In genomic region chr4:187578103-187578502, GRCh38 we compare ENCODE assay signal across 22 cellular contexts.
"Had no signal": no experiment of that assay in that cellular context is flagged by ENCODE, and none has a peak within 500 bp of the region (broad histone marks: within the 10 kb centered on the region; RNA-seq: fewer than 3 reads in every experiment).

No MANE protein-coding gene starts in this region.

- H3K27ac ChIP-seq: colonic mucosa, esophagus squamous epithelium, parathyroid adenoma, right lobe of liver, suprapubic skin had no signal

- H3K27me3 ChIP-seq: colonic mucosa, esophagus squamous epithelium, right lobe of liver, suprapubic skin had no signal

- H3K9me3 ChIP-seq: colonic mucosa, esophagus squamous epithelium, right lobe of liver, suprapubic skin had no signal

- H3K4me2 ChIP-seq: smooth muscle cell had no signal

- H3K36me3 ChIP-seq: colonic mucosa, esophagus squamous epithelium, right lobe of liver, suprapubic skin had no signal

- H3K9ac ChIP-seq: parathyroid adenoma had no signal

- ATAC-seq: left lobe of liver; natural killer cell; right lobe of liver; stimulated activated naive CD8-positive, alpha-beta T cell treated with anti-CD3 and anti-CD28 coated beads, Interleukin-15, amount 100 ng/mL, for 72 hours had no signal

- H3K4me3 ChIP-seq: colonic mucosa, esophagus squamous epithelium, lung, right lobe of liver, smooth muscle cell, suprapubic skin had no signal

- H2AFZ ChIP-seq: parathyroid adenoma had no signal

- H3K79me2 ChIP-seq: parathyroid adenoma had no signal

- DNase-seq: colonic mucosa; effector CD8-positive, alpha-beta T cell; erythroblast; esophagus squamous epithelium; foreskin melanocyte; head of caudate nucleus; kidney; natural killer cell; right lobe of liver; stimulated activated CD4-positive, alpha-beta T cell treated with anti-CD3 and anti-CD28 coated beads, Interleukin-12 subunit alpha, Interleukin-12 subunit beta, amount 100 ng/mL, for 4 hours; stimulated activated CD4-positive, alpha-beta T cell treated with anti-CD3 and anti-CD28 coated beads, Interleukin-1b, Interleukin-23, amount 100 ng/mL, for 48 hours; stimulated activated CD4-positive, alpha-beta T cell treated with anti-CD3 and anti-CD28 coated beads, Interleukin-4, amount 100 ng/mL, for 1 hour; stimulated activated CD8-positive, alpha-beta memory T cell treated with anti-CD3 and anti-CD28 coated beads, Interleukin-4, amount 100 ng/mL, for 48 hours; stimulated activated naive CD4-positive, alpha-beta T cell; stimulated activated naive CD8-positive, alpha-beta T cell treated with anti-CD3 and anti-CD28 coated beads, Interleukin-15, amount 100 ng/mL, for 72 hours; trophoblast cell had no signal

- FAIRE-seq: endothelial cell of umbilical vein, kidney had no signal

- H3K4me1 ChIP-seq: colonic mucosa, esophagus squamous epithelium, parathyroid adenoma, right lobe of liver, suprapubic skin had no signal
